Comparison of ENCODE assay signal across 1 cellular context in genomic region chr5:172640139-172640538, GRCh38.
TF ChIP-seq lines count a peak whose summit lies in the region.

No MANE protein-coding gene starts in this region.

TF ChIP-seq in H1, 55 proteins besides CTCF, POLR2A, EP300 and RAD21 (continued from another document):
- no peak for TF ChIP-seq KDM4A (IDR thresholded peaks at IDR 0.05; ENCODE audit: low read depth, low read length, severe bottlenecking)
- TF ChIP-seq HDAC2 (IDR thresholded peaks at IDR 0.05; ENCODE audit: borderline replicate concordance in 1 of 2, low read depth in 2 of 2, low read length in 2 of 2), result 0 out of 4 replicates have a peak, but pooled peaks of 1 of the 2 experiments have one; percentile 54
- no peak for TF ChIP-seq CHD7 (IDR thresholded peaks at IDR 0.05; ENCODE audit: insufficient replicate concordance, low read length)
- no peak for TF ChIP-seq SP4 (IDR thresholded peaks at IDR 0.05; ENCODE audit: low read length)
- TF ChIP-seq SP1 (IDR thresholded peaks at IDR 0.05; ENCODE audit: low read depth, low read length), result no peak
- no peak for TF ChIP-seq TAF7 (optimal IDR thresholded peaks at IDR 0.05; ENCODE audit: borderline replicate concordance, low read depth, low read length)
- no peak for TF ChIP-seq PHF8 (conservative IDR thresholded peaks at IDR 0.05; ENCODE audit: low read depth, low read length)
- no peak for TF ChIP-seq JUND (IDR thresholded peaks at IDR 0.05; ENCODE audit: low read length)
